1 cellular context compared by ENCODE assay signal in the genomic region with DNA sequence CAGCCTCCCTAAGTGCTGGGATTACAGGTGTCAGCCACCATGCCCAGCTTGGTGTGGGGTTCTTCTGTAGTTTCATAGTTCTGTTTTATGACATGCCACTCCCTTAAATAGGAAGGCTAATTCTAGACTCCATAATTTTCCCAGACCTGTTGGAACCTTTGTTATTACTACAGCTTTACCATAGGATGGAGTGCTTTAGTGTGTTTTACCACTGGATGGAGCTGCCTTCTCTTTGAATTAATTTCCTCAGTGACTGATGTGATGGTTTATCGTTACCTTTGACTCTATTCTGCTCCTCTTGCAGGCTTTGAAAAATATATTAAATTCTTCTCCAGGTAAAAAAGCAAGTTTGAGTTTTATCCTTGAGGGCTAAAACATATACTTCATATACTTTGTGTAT.
TF ChIP-seq lines count a peak whose summit lies in the region.

No MANE protein-coding gene starts in this region.

TF ChIP-seq in H1, 55 proteins besides CTCF, POLR2A, EP300 and RAD21 (continued from another document):
- TF ChIP-seq, protein P1, sequence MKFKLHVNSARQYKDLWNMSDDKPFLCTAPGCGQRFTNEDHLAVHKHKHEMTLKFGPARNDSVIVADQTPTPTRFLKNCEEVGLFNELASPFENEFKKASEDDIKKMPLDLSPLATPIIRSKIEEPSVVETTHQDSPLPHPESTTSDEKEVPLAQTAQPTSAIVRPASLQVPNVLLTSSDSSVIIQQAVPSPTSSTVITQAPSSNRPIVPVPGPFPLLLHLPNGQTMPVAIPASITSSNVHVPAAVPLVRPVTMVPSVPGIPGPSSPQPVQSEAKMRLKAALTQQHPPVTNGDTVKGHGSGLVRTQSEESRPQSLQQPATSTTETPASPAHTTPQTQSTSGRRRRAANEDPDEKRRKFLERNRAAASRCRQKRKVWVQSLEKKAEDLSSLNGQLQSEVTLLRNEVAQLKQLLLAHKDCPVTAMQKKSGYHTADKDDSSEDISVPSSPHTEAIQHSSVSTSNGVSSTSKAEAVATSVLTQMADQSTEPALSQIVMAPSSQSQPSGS (IDR thresholded peaks at IDR 0.05; ENCODE audit: low read length) = no peak
- TF ChIP-seq BACH1 (IDR thresholded peaks at IDR 0.05; ENCODE audit: low read length) (no peak), GABPA (IDR thresholded peaks at IDR 0.05; ENCODE audit: borderline replicate concordance, insufficient read depth, low read length) (no peak)
